ENCODE assay signal across 8 cellular contexts in genomic region chr22:43385770-43386641, GRCh38. TPM values are rescaled to one million over a fixed set of nuclear protein-coding genes. Genes with fewer than 3 reads are reported as not detected.
A peak's percentile ranks its signal among the peaks of the same experiment; 100 is the strongest.
DNase-seq lines count a peak whose midpoint lies in the region; ATAC-seq and TF ChIP-seq lines count a peak whose summit lies in the region.

No MANE protein-coding gene starts in this region.

- H3K9ac ChIP-seq in mammary epithelial cell (ENCODE audit: insufficient read depth, low read length) = no peak overlapping the region

- TF ChIP-seq CTCF in BE2C (IDR thresholded peaks at IDR 0.05; ENCODE audit: low read depth, low read length) (peak; percentile 96), GM23338 (conservative IDR thresholded peaks at IDR 0.05; ENCODE audit: low read depth in 2 of 2) (peak; percentile 88 to 94), mammary epithelial cell (conservative IDR thresholded peaks at IDR 0.05 in 1 of 2, IDR thresholded peaks at IDR 0.05 in 1 of 2; ENCODE audit: extremely low read depth in 1 of 2, insufficient read depth in 1 of 2, low read depth in 1 of 2, low read length in 2 of 2) (peak; percentile 71 to 87)

- in situ Hi-C loops in mammary epithelial cell (cut with MboI; ENCODE audit: low sequenced_read_pairs in 2 of 2) = loop anchor here (10.0 to 25.0 kb wide), 3 partner anchors 111 to 426 kb away; partner anchors contain the start of gene EFCAB6 (in 1 of the 2)

- H3K4me2 ChIP-seq in GM23338 = peak overlapping the region; percentile 72; the same call in 1 of the 2 replicates
- no peak overlapping the region for H3K4me2 ChIP-seq in mammary epithelial cell (ENCODE audit: insufficient read depth, low read depth, low read length)

- no peak overlapping the region; the same call in 2 of the 3 replicates for H3K4me3 Mint-ChIP-seq in GM23338

- ATAC-seq in GM23338 (peak; percentile 80), GM18867 (IDR thresholded peaks at IDR 0.05; ENCODE audit: unreplicated experiment) (no peak)

- no peaks in the 10 kb centered on the region for H3K9me3 Mint-ChIP-seq in GM23338

- H3K27me3 Mint-ChIP-seq in GM23338 (ENCODE audit: insufficient read depth, low read depth, poor library complexity) = peaks cover 14% of the 10 kb centered on the region

- H3K27me3 ChIP-seq in BE2C (peaks cover 6% of the 10 kb centered on the region), GM23338 (ENCODE audit: insufficient read depth) (no peaks in the 10 kb centered on the region), mammary epithelial cell (ENCODE audit: insufficient read depth, low read length) (peaks cover 5% of the 10 kb centered on the region)

- H3K36me3 ChIP-seq in BE2C (no peaks in the 10 kb centered on the region), GM23338 (ENCODE audit: insufficient read depth) (no peaks in the 10 kb centered on the region), mammary epithelial cell (ENCODE audit: insufficient read depth, low read length) (no peaks in the 10 kb centered on the region)

- no peaks in the 10 kb centered on the region for H3K4me1 ChIP-seq in BE2C
- no peaks in the 10 kb centered on the region; the same call in 1 of the 2 replicates for H3K4me1 ChIP-seq in GM23338 (ENCODE audit: insufficient read depth)
- no peaks in the 10 kb centered on the region for H3K4me1 ChIP-seq in mammary epithelial cell (ENCODE audit: insufficient read depth, low read length)

- H3K9me2 ChIP-seq in GM23338 (ENCODE audit: insufficient read depth) = no peaks in the 10 kb centered on the region

- H4K20me1 ChIP-seq in GM23338 (replicated peaks; ENCODE audit: insufficient read depth) (no peaks in the 10 kb centered on the region), mammary epithelial cell (ENCODE audit: insufficient read depth, low read length) (peaks cover 2% of the 10 kb centered on the region)

- DNase-seq in BE2C (peak; percentile 86), GM23338 (ENCODE audit: low spot score) (peak; percentile 88), NCI-H2196 (lab: John Stamatoyannopoulos, UW; ENCODE audit: unreplicated experiment) (peak; percentile 79), mammary epithelial cell (peak; percentile 51), islet precursor cell (peak; percentile 88)
- DNase-seq in activated CD4-positive, CD25-positive, alpha-beta regulatory T cell (lab: John Stamatoyannopoulos, UW) = peak; percentile 38 to 52 (median 44)
- DNase-seq in stimulated activated CD4-positive, alpha-beta T cell treated with anti-CD3 and anti-CD28 coated beads, Interleukin-15, amount 100 ng/mL, for 48 hours (ENCODE audit: low read depth in 2 of 2) = peak; percentile 48 to 61

- no TSS peak for BruUV-seq in mammary epithelial cell (replicated peaks; lab: Mats Ljungman, UMichigan)

- H3K4me1 Mint-ChIP-seq in GM23338 = peaks cover 16% of the 10 kb centered on the region

- H2AFZ ChIP-seq in GM23338 (peak overlapping the region; percentile 95; the same call in 1 of the 2 replicates), mammary epithelial cell (ENCODE audit: low read depth, low read length) (no peak overlapping the region)

- H3K79me2 ChIP-seq in GM23338 (replicated peaks; ENCODE audit: insufficient read depth) (no peaks in the 10 kb centered on the region), mammary epithelial cell (ENCODE audit: insufficient read depth, low read length) (no peaks in the 10 kb centered on the region)

- H3K27ac ChIP-seq in GM23338 (ENCODE audit: low read depth) (no peak overlapping the region), mammary epithelial cell (ENCODE audit: insufficient read depth, low read depth, low read length) (no peak overlapping the region)

- WGBS in mammary epithelial cell (ENCODE audit: low coverage, missing lambda C conversion rate) = 8% methylated on average over 19 of the region's 20 CpGs

- no peaks in the 10 kb centered on the region for H3K9me3 ChIP-seq in BE2C
- H3K9me3 ChIP-seq in mammary epithelial cell (replicated peaks; ENCODE audit: insufficient read depth, low read length) = no peaks in the 10 kb centered on the region

- CTCF ChIA-PET in mammary epithelial cell (lab: Charles Lee; ENCODE audit: low non-redundant PET) = interaction anchor here (0.7 to 0.8 kb wide), 4 partner anchors 9 to 491 kb away, joined by 3 to 5 read pairs (median 3); no protein-coding TSS in a partner anchor

- H3K4me3 ChIP-seq in BE2C (ENCODE audit: low read depth, low read length) (no peak overlapping the region), GM23338 (peak overlapping the region; percentile 40; the same call in 1 of the 2 replicates), mammary epithelial cell (replicated peaks in 1 of 3; ENCODE audit: insufficient read depth in 1 of 3, low read depth in 2 of 3, low read length in 3 of 3) (no peak overlapping the region)

- H3K27ac Mint-ChIP-seq in GM23338 = no peak overlapping the region

- no peaks in the 10 kb centered on the region for H3K36me3 Mint-ChIP-seq in GM23338 (ENCODE audit: low read depth)

- H3F3A ChIP-seq in GM23338 (replicated peaks; ENCODE audit: low read depth) = no peaks in the 10 kb centered on the region

- intact Hi-C loops in mammary epithelial cell (cut with micrococcal nuclease) = loop anchor here (1.0 to 5.0 kb wide), 3 partner anchors 112 to 1241 kb away; no protein-coding TSS in a partner anchor

- dilution Hi-C loops in mammary epithelial cell (cut with HindIII; ENCODE audit: low sequenced_read_pairs) = no loop called here

TF ChIP-seq in GM23338, 12 proteins besides CTCF, POLR2A, EP300 and RAD21 (continues in another document):
- TF ChIP-seq ZNF114 (CRISPR knock-in tag; IDR thresholded peaks at IDR 0.05) = no peak
- no peak for TF ChIP-seq NANOG (IDR thresholded peaks at IDR 0.05; ENCODE audit: borderline replicate concordance)
- no peak for TF ChIP-seq POLR2AphosphoS5 (IDR thresholded peaks at IDR 0.05; ENCODE audit: low read depth)
- no peak for TF ChIP-seq ZNF462 (CRISPR knock-in tag; IDR thresholded peaks at IDR 0.05)

RNA-seq across cellular contexts. Expression of gene MPPED1, which starts 25.8 kb away (rescaled TPM):
- not detected for polyA plus RNA-seq in BE2C (2012; ENCODE audit: insufficient read depth, insufficient read length, low read depth)
- 0.12 and 0.56 TPM in 2 replicates for total RNA-seq in GM23338 (2014; rRNA removed; shearing (Covaris generic))
- polyA plus RNA-seq in GM23338 (2016; fragmentation: Nextera tagmentation; extraction: Ambion mirVana) (not detected in 2 replicates), mammary epithelial cell (not detected)
- not detected for total RNA-seq in mammary epithelial cell
- not detected for polyA minus RNA-seq in mammary epithelial cell

RNA-seq across cellular contexts. Expression of gene SCUBE1, which starts 42.8 kb away (rescaled TPM):
- polyA plus RNA-seq in BE2C (2012; ENCODE audit: insufficient read depth, insufficient read length, low read depth) = 4.3 TPM
- 2.0 and 3.2 TPM in 2 replicates for total RNA-seq in GM23338 (2014; rRNA removed; shearing (Covaris generic))
- polyA plus RNA-seq in GM23338 (2016; fragmentation: Nextera tagmentation; extraction: Ambion mirVana) (0.52 and 0.81 TPM in 2 replicates), mammary epithelial cell (not detected)
- total RNA-seq in mammary epithelial cell = not detected
- polyA minus RNA-seq in mammary epithelial cell = not detected
